Comparison of ENCODE assay signal across 15 cellular contexts in genomic region chr11:119800171-119800570, GRCh38.
"Had no signal": no experiment of that assay in that cellular context is flagged by ENCODE, and none has a peak within 500 bp of the region (broad histone marks: within the 10 kb centered on the region; RNA-seq: fewer than 3 reads in every experiment).

No MANE protein-coding gene starts in this region.

- DNase-seq: activated CD4-positive, alpha-beta T cell treated with anti-CD3 and anti-CD28 coated beads, Interleukin-2, amount 50 U/mL, for 4 hours; activated gamma-delta T cell; hippocampal formation; natural killer cell; stimulated activated CD8-positive, alpha-beta memory T cell treated with anti-CD3 and anti-CD28 coated beads, Interleukin-4, amount 100 ng/mL, for 48 hours; stimulated activated naive CD4-positive, alpha-beta T cell; T-helper 2 cell had no signal

- H3K27me3 ChIP-seq: cardiac muscle cell, pancreas had no signal

- H3K36me3 ChIP-seq: cardiac muscle cell, neutrophil, pancreas, sigmoid colon had no signal

- H3K4me3 ChIP-seq: cardiac muscle cell, dorsolateral prefrontal cortex, lung, pancreas, sigmoid colon had no signal

- H3K27ac ChIP-seq: cardiac muscle cell, epithelial cell of prostate, foreskin keratinocyte, neutrophil, pancreas, sigmoid colon had no signal

- H3K9me3 ChIP-seq: neutrophil, pancreas, sigmoid colon had no signal

- H3K4me1 ChIP-seq: foreskin keratinocyte, pancreas, sigmoid colon had no signal
